ENCODE assay signal across 11 cellular contexts in genomic region chr2:3659447-3660432, GRCh38. TPM values are rescaled to one million over a fixed set of nuclear protein-coding genes. Genes with fewer than 3 reads are reported as not detected.
DNase-seq lines count a peak whose midpoint lies in the region; ATAC-seq and TF ChIP-seq lines count a peak whose summit lies in the region.
"Had no signal": no experiment of that assay in that cellular context is flagged by ENCODE, and none has a peak within 500 bp of the region (broad histone marks: within the 10 kb centered on the region; RNA-seq: fewer than 3 reads in every experiment).

No MANE protein-coding gene starts in this region.

- H3F3A ChIP-seq in neural progenitor cell (ENCODE audit: low read depth): peaks cover 9% of the 10 kb centered on the region

- TF ChIP-seq CTCF in HCT116 (IDR thresholded peaks at IDR 0.05 in 2 of 3, conservative IDR thresholded peaks at IDR 0.05 in 1 of 3; ENCODE audit: borderline replicate concordance in 1 of 3, insufficient read depth in 1 of 3, low read depth in 2 of 3, low read length in 2 of 3): no peak
- no peak for TF ChIP-seq CTCF in coronary artery (IDR thresholded peaks at IDR 0.05)
- TF ChIP-seq CTCF in neural progenitor cell (IDR thresholded peaks at IDR 0.05): no peak

- TF ChIP-seq RAD21 in HCT116 (IDR thresholded peaks at IDR 0.05; ENCODE audit: low read depth): no peak

- peak overlapping the region; percentile 43; the same call in 1 of the 2 replicates for H3K4me2 ChIP-seq in HCT116 (ENCODE audit: low read length)
- no peak overlapping the region for H3K4me2 ChIP-seq in neural progenitor cell

- H3K79me2 ChIP-seq in HCT116 (ENCODE audit: insufficient read depth, low read length) (no peaks in the 10 kb centered on the region), neural progenitor cell (ENCODE audit: low read depth) (no peaks in the 10 kb centered on the region)

- intact Hi-C loops in HCT116 (cut with micrococcal nuclease): loop anchor here (10.0 kb wide), 1 partner anchor 125 kb away; no protein-coding TSS in a partner anchor

- CTCF ChIA-PET in HCT116 (lab: Charles Lee) (no interaction called here), T-cell (lab: Charles Lee) (no interaction called here)

- no peaks in the 10 kb centered on the region for H3K9me3 Mint-ChIP-seq in neural progenitor cell
- no peaks in the 10 kb centered on the region for H3K9me3 Mint-ChIP-seq in T-cell

- H3K4me1 Mint-ChIP-seq in neural progenitor cell (peaks cover 58% of the 10 kb centered on the region), T-cell (peaks cover 0 to 9% (median 3%) of the 10 kb centered on the region in 3 donors)

- H4K20me1 ChIP-seq in HCT116 (ENCODE audit: insufficient read depth) (no peaks in the 10 kb centered on the region), neural progenitor cell (ENCODE audit: low read depth) (no peaks in the 10 kb centered on the region)

- H2AFZ ChIP-seq in HCT116 (ENCODE audit: low read depth, low read length, poor library complexity, severe bottlenecking): peak overlapping the region; percentile 23
- peak overlapping the region; percentile 31 for H2AFZ ChIP-seq in neural progenitor cell (replicated peaks)
- H2AFZ ChIP-seq: GM23248 had no signal

- RAD21 ChIA-PET in HCT116 (lab: Charles Lee; ENCODE audit: low non-redundant PET in 1 of 2, low total read pairs in 2 of 2, uncharacterized antibody in 2 of 2, unreplicated experiment in 2 of 2): no interaction called here

- ATAC-seq in HCT116: peak; percentile 18; the same call in 1 of the 2 replicates
- ATAC-seq in T-cell (replicated peaks in 1 of 4): no peak

- BruUV-seq in HCT116 (replicated peaks; lab: Mats Ljungman, UMichigan): TSS peak; percentile 93

- H3K27ac ChIP-seq in HCT116 (ENCODE audit: low read depth, low read length): peak overlapping the region; percentile 43
- H3K27ac ChIP-seq in coronary artery: peak overlapping the region; percentile 15 to 39
- no peak overlapping the region for H3K27ac ChIP-seq in neural progenitor cell
- H3K27ac ChIP-seq: GM23248 had no signal

- H3K27me3 Mint-ChIP-seq in neural progenitor cell (ENCODE audit: insufficient read depth, low read depth) (peaks cover 13% of the 10 kb centered on the region), T-cell (no peaks in the 10 kb centered on the region)

- H3K27ac Mint-ChIP-seq in neural progenitor cell (peak overlapping the region; percentile 72), T-cell (no peak overlapping the region)

- no peak overlapping the region for H3K9ac ChIP-seq in HCT116 (ENCODE audit: low read length)
- H3K9ac ChIP-seq in neural progenitor cell: no peak overlapping the region
- H3K9ac ChIP-seq: GM23248 had no signal

- H3K27me3 ChIP-seq in HCT116 (ENCODE audit: insufficient read depth, low read length): no peaks in the 10 kb centered on the region
- H3K27me3 ChIP-seq in neural progenitor cell: no peaks in the 10 kb centered on the region

- no peaks in the 10 kb centered on the region for H3K9me2 ChIP-seq in HCT116 (ENCODE audit: insufficient read depth)

- POLR2A ChIA-PET in HCT116 (lab: Charles Lee): no interaction called here
- POLR2A ChIA-PET in T-cell (lab: Charles Lee): no interaction called here

- H3K36me3 ChIP-seq in HCT116 (ENCODE audit: control insufficient read depth in 1 of 2, insufficient read depth in 2 of 2, low read length in 2 of 2) (no peaks in the 10 kb centered on the region), neural progenitor cell (no peaks in the 10 kb centered on the region)

- no peak for TF ChIP-seq POLR2A in HCT116 (IDR thresholded peaks at IDR 0.05; ENCODE audit: borderline replicate concordance, extremely low read depth, insufficient read depth, insufficient read length)

- H3K4me3 ChIP-seq in HCT116 (replicated peaks in 1 of 2; ENCODE audit: low read depth in 1 of 2, low read length in 2 of 2) (no peak overlapping the region), coronary artery (no peak overlapping the region), neural progenitor cell (no peak overlapping the region)
- H3K4me3 ChIP-seq: GM23248 had no signal

- H3K4me1 ChIP-seq in HCT116 (ENCODE audit: control insufficient read depth in 1 of 2, insufficient read depth in 2 of 2, low read length in 2 of 2) (peaks cover 16 to 39% of the 10 kb centered on the region in 2 experiments), neural progenitor cell (peaks cover 10% of the 10 kb centered on the region)

- H3K9me3 ChIP-seq in HCT116 (ENCODE audit: control insufficient read depth in 1 of 2, insufficient read depth in 1 of 2, low read depth in 1 of 2, low read length in 2 of 2): no peaks in the 10 kb centered on the region
- H3K9me3 ChIP-seq in neural progenitor cell (ENCODE audit: low read depth): no peaks in the 10 kb centered on the region

- H3K4me3 Mint-ChIP-seq in neural progenitor cell: no peak overlapping the region
- no peak overlapping the region for H3K4me3 Mint-ChIP-seq in T-cell

- no peaks in the 10 kb centered on the region for H3K36me3 Mint-ChIP-seq in neural progenitor cell
- H3K36me3 Mint-ChIP-seq in T-cell: no peaks in the 10 kb centered on the region

- no peak for DNase-seq in HCT116 (ENCODE audit: low read depth, low spot score)
- peak; percentile 67 for DNase-seq in NCI-H82 treated with DMSO at 0.1 percent for 48 hours (lab: John Stamatoyannopoulos, UW; ENCODE audit: unreplicated experiment)
- no peak for DNase-seq in coronary artery (ENCODE audit: low spot score)
- no peak for DNase-seq in neural progenitor cell (ENCODE audit: low spot score)
- no peak for DNase-seq in NCI-H1105 treated with DMSO at 0.1 percent for 48 hours (lab: John Stamatoyannopoulos, UW)
- no peak for DNase-seq in stimulated activated CD4-positive, alpha-beta T cell treated with anti-CD3 and anti-CD28 coated beads, Interleukin-4, amount 100 ng/mL, for 1 hour
- no peak for DNase-seq in T-cell
- no peak for DNase-seq in activated naive CD4-positive, alpha-beta T cell treated with Interleukin-2 at 50 U/mL for 16 hours
- DNase-seq: GM23248; stimulated activated CD4-positive, alpha-beta T cell treated with anti-CD3 and anti-CD28 coated beads, Interleukin-12 subunit alpha, Interleukin-12 subunit beta, amount 100 ng/mL, for 4 hours; T1000 had no signal

TF ChIP-seq in HCT116, 20 proteins besides CTCF, POLR2A, EP300 and RAD21:
- TF ChIP-seq EGR1 (IDR thresholded peaks at IDR 0.05; ENCODE audit: low read depth) (no peak), FOSL1 (IDR thresholded peaks at IDR 0.05; ENCODE audit: low read depth) (no peak), ZNF274 (IDR thresholded peaks at IDR 0.05; ENCODE audit: low read depth, low read length) (no peak), CEBPB (IDR thresholded peaks at IDR 0.05; ENCODE audit: low read depth) (no peak), EZH2 (IDR thresholded peaks at IDR 0.05) (no peak), ZFX (IDR thresholded peaks at IDR 0.05) (no peak), ZBTB33 (IDR thresholded peaks at IDR 0.05; ENCODE audit: extremely low read depth, insufficient replicate concordance, low read length) (no peak), REST (IDR thresholded peaks at IDR 0.05; ENCODE audit: low read depth) (no peak), MAX (IDR thresholded peaks at IDR 0.05) (no peak), ELF1 (IDR thresholded peaks at IDR 0.05; ENCODE audit: borderline replicate concordance, low read depth) (no peak), JUND (IDR thresholded peaks at IDR 0.05) (no peak)

RNA-seq across cellular contexts. Expression of gene ALLC, which starts 1.7 kb away (rescaled TPM):
- total RNA-seq in HCT116 (2021; ENCODE audit: unreplicated experiment) (not detected), neural progenitor cell (ENCODE audit: low replicate concordance) (not detected in 2 replicates), T-cell (not detected)
- not detected in 2 replicates for polyA plus RNA-seq in HCT116 (2012)
- total RNA-seq: GM23248 had no signal
- polyA plus RNA-seq: GM23248 had no signal

RNA-seq across cellular contexts. Expression of gene DCDC2C, which starts 43.6 kb away (rescaled TPM):
- total RNA-seq in HCT116 (2021; ENCODE audit: unreplicated experiment): not detected
- not detected in 2 replicates for polyA plus RNA-seq in HCT116 (2012)
- not detected in 2 replicates for total RNA-seq in neural progenitor cell (ENCODE audit: low replicate concordance)
- total RNA-seq in T-cell: not detected
- total RNA-seq: GM23248 had no signal
- polyA plus RNA-seq: GM23248 had no signal
